In genomic region chr10:13348216-13349017, GRCh38 we compare ENCODE assay signal across 8 cellular contexts. TPM values are rescaled to one million over a fixed set of nuclear protein-coding genes. Genes with fewer than 3 reads are reported as not detected.
A peak's percentile ranks its signal among the peaks of the same experiment; 100 is the strongest.
DNase-seq lines count a peak whose midpoint lies in the region; ATAC-seq and TF ChIP-seq lines count a peak whose summit lies in the region.

Gene SEPHS1, minus strand, starts transcription at chr10:13348293. Its CDS starts 3,343 bp downstream, at chr10:13344950.

- peak within 1 kb of the TSS; percentile 94 for H3K27ac ChIP-seq in SJCRH30

- H3K9me3 ChIP-seq in SJCRH30 (replicated peaks) (no peaks in the 10 kb centered on the region), neuron (ENCODE audit: low read length) (no peaks in the 10 kb centered on the region)

- H3K4me1 ChIP-seq in SJCRH30 = peaks cover 8% of the 10 kb centered on the region; the same call in 1 of the 2 replicates
- H3K4me1 ChIP-seq in neuron (ENCODE audit: insufficient read depth, low read length) = peaks cover 29% of the 10 kb centered on the region

- peaks cover 6% of the 10 kb centered on the region; the same call in 1 of the 2 replicates for H3K36me3 ChIP-seq in SJCRH30
- H3K36me3 ChIP-seq in neuron (ENCODE audit: insufficient read depth, low read length) = peaks cover 11% of the 10 kb centered on the region

- DNase-seq in DMS153 (lab: John Stamatoyannopoulos, UW) (peak; percentile 31), HuH-7.5 (ENCODE audit: low spot score) (peak; percentile 89), SJCRH30 (peak; percentile 82 to 83), foreskin melanocyte (peak; percentile 57)
- peak; percentile 75 for DNase-seq in activated gamma-delta T cell treated with anti-CD3 and anti-CD28 coated beads, Interleukin-2, amount 50 U/mL, for 16 hours (ENCODE audit: low read depth)

- ATAC-seq in GM21390 (IDR thresholded peaks at IDR 0.05; ENCODE audit: unreplicated experiment) = peak; percentile 48

- no peak within 1 kb of the TSS for H2AFZ ChIP-seq in neuron (ENCODE audit: low read depth, low read length)

- peak within 1 kb of the TSS; percentile 72 for H3K4me3 ChIP-seq in SJCRH30
- H3K4me3 ChIP-seq in neuron (ENCODE audit: low read length) = peak within 1 kb of the TSS; percentile 65

- H3K27me3 ChIP-seq in SJCRH30 = no peaks in the 10 kb centered on the region
- no peaks in the 10 kb centered on the region for H3K27me3 ChIP-seq in neuron (ENCODE audit: insufficient read depth, low read length)

- no peak for TF ChIP-seq CTCF in subcutaneous adipose tissue (IDR thresholded peaks at IDR 0.05; ENCODE audit: low read depth)

RNA-seq across cellular contexts. Expression of gene SEPHS1, which starts in this region (rescaled TPM):
- total RNA-seq in SJCRH30 (2014; rRNA removed; shearing (Covaris generic)) = 106 and 109 TPM in 2 replicates
- 10 to 100 TPM; 21.9 to 50.5 (median 37.8) TPM for total RNA-seq in subcutaneous adipose tissue

Comparison
In these comparisons a context has a peak if more than half of its experiments do, and no peak if none do; other contexts are left out.
1. Peak in every context shown above with its lines: DNase-seq, ATAC-seq, H3K4me3 ChIP-seq and H3K27ac ChIP-seq.
2. DNase-seq: peak in every context shown above with its lines; median percentile 89 in HuH-7.5; 82 in SJCRH30; 75 in activated gamma-delta T cell treated with anti-CD3 and anti-CD28 coated beads, Interleukin-2, amount 50 U/mL, for 16 hours; 57 in foreskin melanocyte; 31 in DMS153.